Comparison of ENCODE assay signal across 10 cellular contexts in genomic region chr13:25738342-25738771, GRCh38.
DNase-seq lines count a peak whose midpoint lies in the region; ATAC-seq and TF ChIP-seq lines count a peak whose summit lies in the region.
"Had no signal": no experiment of that assay in that cellular context is flagged by ENCODE, and none has a peak within 500 bp of the region (broad histone marks: within the 10 kb centered on the region; RNA-seq: fewer than 3 reads in every experiment).

No MANE protein-coding gene starts in this region.

- no peaks in the 10 kb centered on the region for H3K36me3 ChIP-seq in breast epithelium

- no TSS peak for BruUV-seq in MCF 10A (replicated peaks; lab: Mats Ljungman, UMichigan)

- TF ChIP-seq POLR2A in breast epithelium (IDR thresholded peaks at IDR 0.05): no peak

- H3K4me1 ChIP-seq in breast epithelium: no peaks in the 10 kb centered on the region

- ATAC-seq in GM21619 (IDR thresholded peaks at IDR 0.05; ENCODE audit: unreplicated experiment) (no peak), HG02981 (IDR thresholded peaks at IDR 0.05; ENCODE audit: unreplicated experiment) (no peak), HG03196 (IDR thresholded peaks at IDR 0.05; ENCODE audit: unreplicated experiment) (no peak)

- TF ChIP-seq CTCF in MCF 10A (IDR thresholded peaks at IDR 0.05; ENCODE audit: unreplicated experiment): no peak
- TF ChIP-seq CTCF in breast epithelium (IDR thresholded peaks at IDR 0.05): no peak
- no peak for TF ChIP-seq CTCF in epithelial cell of esophagus (IDR thresholded peaks at IDR 0.05; ENCODE audit: insufficient read depth, low read depth, low read length, missing control alignments)

- H3K27ac Mint-ChIP-seq in MCF 10A (ENCODE audit: low read depth, unreplicated experiment): no peak overlapping the region
- H3K27ac Mint-ChIP-seq: activated CD4-positive, alpha-beta memory T cell treated with anti-CD3 and anti-CD28 coated beads, Interleukin-2, amount 10 ng/mL, durations not matched to agents 7 days and 5 days had no signal

- H3K9me3 ChIP-seq in breast epithelium: no peaks in the 10 kb centered on the region

- no peak overlapping the region for H3K27ac ChIP-seq in breast epithelium

- no peaks in the 10 kb centered on the region for H3K36me3 Mint-ChIP-seq in MCF 10A (ENCODE audit: insufficient read depth, unreplicated experiment)

- peaks cover 26% of the 10 kb centered on the region for H3K4me1 Mint-ChIP-seq in MCF 10A (ENCODE audit: insufficient read depth, unreplicated experiment)

- H3K27me3 Mint-ChIP-seq in MCF 10A (ENCODE audit: insufficient read depth, unreplicated experiment): no peaks in the 10 kb centered on the region

- H3K27me3 ChIP-seq in breast epithelium: no peaks in the 10 kb centered on the region

- H3K9me3 Mint-ChIP-seq in MCF 10A (ENCODE audit: unreplicated experiment): no peaks in the 10 kb centered on the region
- H3K9me3 Mint-ChIP-seq: activated CD4-positive, alpha-beta memory T cell treated with anti-CD3 and anti-CD28 coated beads, Interleukin-2, amount 10 ng/mL, durations not matched to agents 7 days and 5 days had no signal

- CTCF ChIA-PET in MCF 10A (lab: Yijun Ruan, JAX): interaction anchor here (0.6 kb wide), 1 partner anchor 82 kb away, joined by 3 read pairs; no protein-coding TSS in a partner anchor

- DNase-seq in MCF 10A (ENCODE audit: unreplicated experiment) (peak; percentile 49), breast epithelium (ENCODE audit: low spot score in 2 of 2) (no peak), NCI-H82 (lab: John Stamatoyannopoulos, UW) (peak; percentile 74), epithelial cell of esophagus (ENCODE audit: low read depth) (peak; percentile 40), HCEC 1CT (no peak)
- DNase-seq: activated CD4-positive, alpha-beta memory T cell treated with anti-CD3 and anti-CD28 coated beads, Interleukin-2, amount 10 ng/mL, durations not matched to agents 7 days and 5 days; IMR-90 had no signal

- no peak overlapping the region for H3K4me3 ChIP-seq in breast epithelium
- no peak overlapping the region for H3K4me3 ChIP-seq in epithelial cell of esophagus (ENCODE audit: low read length)

- intact Hi-C loops in MCF 10A (cut with micrococcal nuclease) (no loop called here), breast epithelium (cut with DNase I; ENCODE audit: low total_unique reads) (no loop called here)

- POLR2A ChIA-PET in MCF 10A (lab: Yijun Ruan, JAX): interaction anchor here (0.6 kb wide), 1 partner anchor 126 kb away, joined by 4 read pairs; no protein-coding TSS in a partner anchor

- no peak overlapping the region for H3K4me3 Mint-ChIP-seq in MCF 10A (ENCODE audit: unreplicated experiment)
- H3K4me3 Mint-ChIP-seq: activated CD4-positive, alpha-beta memory T cell treated with anti-CD3 and anti-CD28 coated beads, Interleukin-2, amount 10 ng/mL, durations not matched to agents 7 days and 5 days had no signal

Comparison
In these comparisons a context has a peak if more than half of its experiments do, and no peak if none do; other contexts are left out.
1. DNase-seq: peak in MCF 10A (single experiment), NCI-H82 (single experiment) and epithelial cell of esophagus (single experiment); none in breast epithelium (0 of 2) and HCEC 1CT (single experiment).